In genomic region chr4:122142687-122143086, GRCh38 we compare ENCODE assay signal across 3 cellular contexts.
A peak's percentile ranks its signal among the peaks of the same experiment; 100 is the strongest.
TF ChIP-seq lines count a peak whose summit lies in the region.

No MANE protein-coding gene starts in this region.

TF ChIP-seq in GM23338, 12 proteins besides CTCF, POLR2A, EP300 and RAD21 (continued from another document):
- TF ChIP-seq REST (IDR thresholded peaks at IDR 0.05; ENCODE audit: unreplicated experiment), result peak; percentile 12
- no peak for TF ChIP-seq EZH2phosphoT487 (IDR thresholded peaks at IDR 0.05; ENCODE audit: unreplicated experiment)
- TF ChIP-seq POLR2AphosphoS5 (IDR thresholded peaks at IDR 0.05; ENCODE audit: low read depth), result no peak
- TF ChIP-seq ZNF114 (CRISPR knock-in tag; IDR thresholded peaks at IDR 0.05), result no peak

TF ChIP-seq in Ishikawa, 13 proteins besides CTCF, POLR2A, EP300 and RAD21 (continued from another document):
- TF ChIP-seq USF1 (IDR thresholded peaks at IDR 0.05) (no peak), ZBTB7A (IDR thresholded peaks at IDR 0.05; ENCODE audit: low read depth) (no peak), REST (IDR thresholded peaks at IDR 0.05; ENCODE audit: low read depth) (peak; percentile 76), TEAD4 (IDR thresholded peaks at IDR 0.05) (no peak), CREB1 (IDR thresholded peaks at IDR 0.05; ENCODE audit: low read depth) (no peak)

TF ChIP-seq in K562, 482 proteins besides CTCF, POLR2A, EP300 and RAD21 (continued from another document):
- TF ChIP-seq E2F4 (CRISPR knock-in tag; IDR thresholded peaks at IDR 0.05; ENCODE audit: low read depth) (no peak), ZNF75A (CRISPR knock-in tag; IDR thresholded peaks at IDR 0.05) (no peak)
